Comparison of ENCODE assay signal across 9 cellular contexts in genomic region chr2:230758566-230759480, GRCh38. TPM values are rescaled to one million over a fixed set of nuclear protein-coding genes. Genes with fewer than 3 reads are reported as not detected.
DNase-seq lines count a peak whose midpoint lies in the region; ATAC-seq and TF ChIP-seq lines count a peak whose summit lies in the region.
"Had no signal": no experiment of that assay in that cellular context is flagged by ENCODE, and none has a peak within 500 bp of the region (broad histone marks: within the 10 kb centered on the region; RNA-seq: fewer than 3 reads in every experiment).

No MANE protein-coding gene starts in this region.

- peaks cover 71% of the 10 kb centered on the region for H3K36me3 Mint-ChIP-seq in activated T-helper 17 cell treated with anti-CD3 and anti-CD28 coated beads, Interleukin-2, amount 50 U/mL, for 72 hours (ENCODE audit: low read depth)
- H3K36me3 Mint-ChIP-seq in endothelial cell (ENCODE audit: low read depth, unreplicated experiment) = peaks cover 17% of the 10 kb centered on the region

- no peak for ATAC-seq in Right ventricle myocardium superior (ENCODE audit: poor library complexity)
- peak; percentile 76 for ATAC-seq in activated T-helper 17 cell treated with anti-CD3 and anti-CD28 coated beads, Interleukin-2, amount 50 U/mL, for 72 hours (replicated peaks)

- H3K27ac Mint-ChIP-seq in activated T-helper 17 cell treated with anti-CD3 and anti-CD28 coated beads, Interleukin-2, amount 50 U/mL, for 72 hours = peak overlapping the region; percentile 92
- no peak overlapping the region for H3K27ac Mint-ChIP-seq in endothelial cell (ENCODE audit: unreplicated experiment)

- H3K36me3 ChIP-seq in left ventricle myocardium inferior (peaks cover 37% of the 10 kb centered on the region), MG63 (peaks cover 39% of the 10 kb centered on the region)

- peaks cover 56% of the 10 kb centered on the region for H3K4me1 ChIP-seq in left ventricle myocardium inferior

- DNase-seq in left ventricle myocardium inferior = no peak
- DNase-seq in Right ventricle myocardium superior = no peak
- DNase-seq in iris pigment epithelial cell (ENCODE audit: low read depth) = peak; percentile 91
- DNase-seq in endothelial cell (ENCODE audit: low spot score) = no peak
- no peak for DNase-seq in MG63
- no peak for DNase-seq in SK-N-DZ (ENCODE audit: low spot score)
- DNase-seq in Ammon's horn (ENCODE audit: low spot score) = no peak
- DNase-seq: substantia nigra had no signal

- H3K4me3 ChIP-seq in left ventricle myocardium inferior (no peak overlapping the region), MG63 (no peak overlapping the region)

- TF ChIP-seq CTCF in left ventricle myocardium inferior (IDR thresholded peaks at IDR 0.05; ENCODE audit: borderline replicate concordance) = no peak
- no peak for TF ChIP-seq CTCF in endothelial cell (IDR thresholded peaks at IDR 0.05; ENCODE audit: unreplicated experiment)

- intact Hi-C loops in left ventricle myocardium inferior (cut with micrococcal nuclease) = no loop called here
- intact Hi-C loops in Right ventricle myocardium superior (cut with DNase I) = no loop called here

- peak overlapping the region; percentile 58 for H3K4me3 Mint-ChIP-seq in activated T-helper 17 cell treated with anti-CD3 and anti-CD28 coated beads, Interleukin-2, amount 50 U/mL, for 72 hours
- H3K4me3 Mint-ChIP-seq in endothelial cell (ENCODE audit: unreplicated experiment) = no peak overlapping the region

- H3K27ac ChIP-seq in left ventricle myocardium inferior (replicated peaks) = peak overlapping the region; percentile 76

- no peaks in the 10 kb centered on the region for H3K27me3 Mint-ChIP-seq in activated T-helper 17 cell treated with anti-CD3 and anti-CD28 coated beads, Interleukin-2, amount 50 U/mL, for 72 hours
- no peaks in the 10 kb centered on the region for H3K27me3 Mint-ChIP-seq in endothelial cell (ENCODE audit: unreplicated experiment)

- H3K27me3 ChIP-seq in left ventricle myocardium inferior (ENCODE audit: low read depth) = no peaks in the 10 kb centered on the region
- H3K27me3 ChIP-seq in MG63 = no peaks in the 10 kb centered on the region

- peaks cover 47% of the 10 kb centered on the region for H3K4me1 Mint-ChIP-seq in activated T-helper 17 cell treated with anti-CD3 and anti-CD28 coated beads, Interleukin-2, amount 50 U/mL, for 72 hours
- H3K4me1 Mint-ChIP-seq in endothelial cell (ENCODE audit: unreplicated experiment) = peaks cover 12% of the 10 kb centered on the region

- H3K9me3 ChIP-seq in left ventricle myocardium inferior (replicated peaks) = no peaks in the 10 kb centered on the region
- no peaks in the 10 kb centered on the region for H3K9me3 ChIP-seq in MG63

- no peaks in the 10 kb centered on the region for H3K9me3 Mint-ChIP-seq in activated T-helper 17 cell treated with anti-CD3 and anti-CD28 coated beads, Interleukin-2, amount 50 U/mL, for 72 hours
- H3K9me3 Mint-ChIP-seq in endothelial cell (ENCODE audit: unreplicated experiment) = no peaks in the 10 kb centered on the region

RNA-seq across cellular contexts. Expression of gene CAB39, which starts 46.2 kb away (rescaled TPM):
- total RNA-seq in left ventricle myocardium inferior (92.2 TPM), Right ventricle myocardium superior (80.9 TPM), endothelial cell (ENCODE audit: unreplicated experiment) (48.7 TPM)
- 100 to 1,000 TPM in 1 of 2 donors, 10 to 100 TPM in 1; 93.3 to 137 TPM for total RNA-seq in activated T-helper 17 cell treated with anti-CD3 and anti-CD28 coated beads, Interleukin-2, amount 50 U/mL, for 72 hours
- 31.8 and 34.2 TPM in 2 replicates for total RNA-seq in MG63 (2014; rRNA removed; shearing (Covaris generic); ENCODE audit: low replicate concordance)
- polyA plus RNA-seq in SK-N-DZ (2014; cell fraction: cytosol; rRNA removed) = 29.9 and 31.6 TPM in 2 replicates
- 17.7 and 18.2 TPM in 2 replicates for polyA plus RNA-seq in SK-N-DZ (2014; cell fraction: nucleus; rRNA removed)
